In the genomic region with DNA sequence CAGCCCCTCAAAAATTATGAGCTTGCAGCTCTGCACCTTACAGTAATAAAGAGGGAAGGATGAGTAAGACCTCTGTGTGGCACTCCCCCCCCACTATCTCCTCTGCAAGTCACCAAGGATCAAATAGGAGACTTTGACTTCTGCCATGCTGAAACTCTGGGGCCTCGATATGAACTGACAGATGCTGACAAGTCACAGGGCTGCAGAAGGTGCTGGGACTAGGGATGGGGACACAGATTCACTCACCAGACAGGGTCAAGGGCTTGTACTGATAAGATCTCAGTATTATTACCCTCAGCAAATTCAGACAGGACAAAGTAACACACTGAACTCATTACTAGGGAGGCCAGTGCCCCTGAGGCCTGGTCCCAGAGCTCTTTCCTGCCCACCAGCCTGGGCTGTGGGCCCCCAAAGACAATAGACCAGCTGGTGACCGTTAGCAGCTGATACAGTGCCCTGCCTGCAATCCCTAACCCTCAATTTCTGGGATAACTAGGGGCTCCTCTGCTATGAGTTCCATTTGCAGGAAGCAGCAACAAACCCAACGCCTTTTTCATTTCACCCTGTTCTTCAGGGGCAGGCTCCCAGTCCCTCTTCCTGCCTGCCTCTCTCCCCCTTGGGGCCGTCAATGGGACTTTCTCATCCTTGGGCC, we compare ENCODE assay signal across 22 cellular contexts. TPM values are rescaled to one million over a fixed set of nuclear protein-coding genes. Genes with fewer than 3 reads are reported as not detected.
DNase-seq lines count a peak whose midpoint lies in the region; ATAC-seq and TF ChIP-seq lines count a peak whose summit lies in the region.
"Had no signal": no experiment of that assay in that cellular context is flagged by ENCODE, and none has a peak within 500 bp of the region (broad histone marks: within the 10 kb centered on the region; RNA-seq: fewer than 3 reads in every experiment).

No MANE protein-coding gene starts in this region.

- H3K27me3 Mint-ChIP-seq in activated T-cell treated with anti-CD3 and anti-CD28 coated beads, Interleukin-2, amount 50 U/mL, for 24 hours, result no peaks in the 10 kb centered on the region
- H3K27me3 Mint-ChIP-seq in WTC11 (ENCODE audit: low read depth) (no peaks in the 10 kb centered on the region; the same call in 1 of the 2 replicates), neural progenitor cell (ENCODE audit: insufficient read depth, low read depth) (peaks cover 7% of the 10 kb centered on the region)

- no peak overlapping the region for H3K27ac ChIP-seq in neural progenitor cell
- no peak overlapping the region for H3K27ac ChIP-seq in aorta (ENCODE audit: low read depth in 1 of 2, low read length in 2 of 2)
- H3K27ac ChIP-seq: A549; BLaER1 treated with 17β-estradiol and CSF1 and Interleukin-3, amounts not matched to agents 10 nM and 100 nM had no signal

- no peaks in the 10 kb centered on the region for H4K20me1 ChIP-seq in Loucy (ENCODE audit: insufficient read depth, low read length, poor library complexity, severe bottlenecking)
- no peaks in the 10 kb centered on the region for H4K20me1 ChIP-seq in neural progenitor cell (ENCODE audit: low read depth)
- H4K20me1 ChIP-seq: BLaER1 treated with 17β-estradiol and CSF1 and Interleukin-3, amounts not matched to agents 10 nM and 100 nM had no signal

- H3K36me3 ChIP-seq in Loucy (ENCODE audit: insufficient read depth, low read length) (no peaks in the 10 kb centered on the region), neural progenitor cell (no peaks in the 10 kb centered on the region), aorta (ENCODE audit: control insufficient read depth in 1 of 2, insufficient read depth in 2 of 2, low read length in 1 of 2) (no peaks in the 10 kb centered on the region)
- H3K36me3 ChIP-seq: BLaER1 treated with 17β-estradiol and CSF1 and Interleukin-3, amounts not matched to agents 10 nM and 100 nM had no signal

- H3K4me1 ChIP-seq in Loucy (ENCODE audit: insufficient read depth, low read length, poor library complexity, severe bottlenecking) (peaks cover 48% of the 10 kb centered on the region), neural progenitor cell (no peaks in the 10 kb centered on the region), aorta (ENCODE audit: control insufficient read depth in 1 of 2, insufficient read depth in 2 of 2, low read length in 2 of 2) (no peaks in the 10 kb centered on the region)

- H3K4me1 Mint-ChIP-seq in activated T-cell treated with anti-CD3 and anti-CD28 coated beads, Interleukin-2, amount 50 U/mL, for 24 hours (ENCODE audit: low read depth), result peaks cover 14% of the 10 kb centered on the region
- peaks cover 15% of the 10 kb centered on the region for H3K4me1 Mint-ChIP-seq in WTC11
- H3K4me1 Mint-ChIP-seq in neural progenitor cell, result peaks cover 23% of the 10 kb centered on the region

- no peaks in the 10 kb centered on the region for H3K9me3 Mint-ChIP-seq in activated T-cell treated with anti-CD3 and anti-CD28 coated beads, Interleukin-2, amount 50 U/mL, for 24 hours
- H3K9me3 Mint-ChIP-seq in WTC11, result no peaks in the 10 kb centered on the region
- H3K9me3 Mint-ChIP-seq in neural progenitor cell, result no peaks in the 10 kb centered on the region
- H3K9me3 Mint-ChIP-seq: activated naive CD4-positive, alpha-beta T cell treated with anti-CD3 and anti-CD28 coated beads, Interleukin-2, amount 50 U/mL, for 72 hours; nephron progenitor cell; stimulated activated naive B cell treated with anti-CD40 and anti-IgM and Interleukin-4, amounts not matched to agents 10 μg/mL and 1 μg/mL and 100 μg/mL, for 72 hours had no signal

- no peaks in the 10 kb centered on the region for H3K36me3 Mint-ChIP-seq in activated T-cell treated with anti-CD3 and anti-CD28 coated beads, Interleukin-2, amount 50 U/mL, for 24 hours (ENCODE audit: low read depth)
- H3K36me3 Mint-ChIP-seq in WTC11 (no peaks in the 10 kb centered on the region), neural progenitor cell (no peaks in the 10 kb centered on the region)
- H3K36me3 Mint-ChIP-seq: activated naive CD4-positive, alpha-beta T cell treated with anti-CD3 and anti-CD28 coated beads, Interleukin-2, amount 50 U/mL, for 72 hours had no signal

- no peak overlapping the region for H3K4me3 Mint-ChIP-seq in activated T-cell treated with anti-CD3 and anti-CD28 coated beads, Interleukin-2, amount 50 U/mL, for 24 hours
- H3K4me3 Mint-ChIP-seq in WTC11 (no peak overlapping the region), neural progenitor cell (no peak overlapping the region)
- H3K4me3 Mint-ChIP-seq: nephron progenitor cell; stimulated activated naive B cell treated with anti-CD40 and anti-IgM and Interleukin-4, amounts not matched to agents 10 μg/mL and 1 μg/mL and 100 μg/mL, for 72 hours had no signal

- H3K9me2 ChIP-seq in Loucy (replicated peaks; ENCODE audit: low read depth, low read length), result no peaks in the 10 kb centered on the region

- WGBS in aorta, 2 donors, result 76 to 84% methylated on average over 4 of the region's 4 CpGs

- H2AFZ ChIP-seq in Loucy (ENCODE audit: low read length), result no peak overlapping the region
- no peak overlapping the region for H2AFZ ChIP-seq in neural progenitor cell (replicated peaks)

- H3K27me3 ChIP-seq in Loucy (ENCODE audit: insufficient read depth, low read length, poor library complexity, severe bottlenecking), result no peaks in the 10 kb centered on the region
- no peaks in the 10 kb centered on the region for H3K27me3 ChIP-seq in neural progenitor cell
- no peaks in the 10 kb centered on the region for H3K27me3 ChIP-seq in aorta (ENCODE audit: control insufficient read depth in 1 of 2, insufficient read depth in 2 of 2, low read length in 1 of 2)
- H3K27me3 ChIP-seq: BLaER1 treated with 17β-estradiol and CSF1 and Interleukin-3, amounts not matched to agents 10 nM and 100 nM had no signal

- H3K9me3 ChIP-seq in Loucy (ENCODE audit: insufficient read depth, low read depth, low read length), result no peaks in the 10 kb centered on the region
- H3K9me3 ChIP-seq in neural progenitor cell (ENCODE audit: low read depth), result no peaks in the 10 kb centered on the region
- H3K9me3 ChIP-seq in aorta (ENCODE audit: control insufficient read depth, low read length), result no peaks in the 10 kb centered on the region
- H3K9me3 ChIP-seq: A549; BLaER1 treated with 17β-estradiol and CSF1 and Interleukin-3, amounts not matched to agents 10 nM and 100 nM had no signal

- no peak overlapping the region for H3K27ac Mint-ChIP-seq in activated T-cell treated with anti-CD3 and anti-CD28 coated beads, Interleukin-2, amount 50 U/mL, for 24 hours
- H3K27ac Mint-ChIP-seq in WTC11, result no peak overlapping the region
- H3K27ac Mint-ChIP-seq in neural progenitor cell, result peak overlapping the region; percentile 65
- H3K27ac Mint-ChIP-seq: nephron progenitor cell; progenitor cell of endocrine pancreas; stimulated activated naive B cell treated with anti-CD40 and anti-IgM and Interleukin-4, amounts not matched to agents 10 μg/mL and 1 μg/mL and 100 μg/mL, for 72 hours had no signal

- TF ChIP-seq CTCF in Loucy (conservative IDR thresholded peaks at IDR 0.05; ENCODE audit: low read length) (no peak), WTC11 (IDR thresholded peaks at IDR 0.05) (no peak), neural progenitor cell (IDR thresholded peaks at IDR 0.05) (no peak)

- peak; percentile 8; the same call in 1 of the 2 replicates for ATAC-seq in WTC11
- no peak for ATAC-seq in GM18868 (IDR thresholded peaks at IDR 0.05; ENCODE audit: unreplicated experiment)
- ATAC-seq in aorta (ENCODE audit: low FRiP score), result no peak
- ATAC-seq: A549; activated naive CD4-positive, alpha-beta T cell treated with anti-CD3 and anti-CD28 coated beads, Interleukin-2, amount 50 U/mL, for 72 hours; stimulated activated naive B cell treated with anti-CD40 and anti-IgM and Interleukin-4, amounts not matched to agents 10 μg/mL and 1 μg/mL and 100 μg/mL, for 72 hours had no signal

- H3K79me2 ChIP-seq in Loucy (ENCODE audit: insufficient read depth, low read length) (peaks cover 15% of the 10 kb centered on the region; the same call in 1 of the 2 replicates), neural progenitor cell (ENCODE audit: low read depth) (no peaks in the 10 kb centered on the region)

- H3K4me3 ChIP-seq in Loucy (ENCODE audit: low read length, poor library complexity, severe bottlenecking), result peak overlapping the region; percentile 73
- H3K4me3 ChIP-seq in neural progenitor cell, result no peak overlapping the region
- H3K4me3 ChIP-seq in aorta (ENCODE audit: low read length in 2 of 2), result no peak overlapping the region
- H3K4me3 ChIP-seq: A549; BLaER1 treated with 17β-estradiol and CSF1 and Interleukin-3, amounts not matched to agents 10 nM and 100 nM had no signal

- POLR2A ChIA-PET in WTC11 (lab: Charles Lee), result no interaction called here

- DNase-seq in activated T-cell treated with anti-CD3 and anti-CD28 coated beads, Interleukin-2, amount 50 U/mL, for 24 hours, result peak; percentile 18
- DNase-seq in activated T-cell treated with anti-CD3 and anti-CD28 coated beads for 4 hours (no peak), WTC11 (ENCODE audit: low spot score) (no peak), neural progenitor cell (ENCODE audit: low spot score) (no peak), SIG-M5 (lab: John Stamatoyannopoulos, UW) (no peak), aorta (no peak)
- DNase-seq: activated CD4-positive, alpha-beta T cell treated with anti-CD3 and anti-CD28 coated beads, Interleukin-2, amount 50 U/mL, for 1 hour; KG1; NCI-H1048; NCI-H1930; NCI-H345; nephron progenitor cell; stimulated activated CD4-positive, alpha-beta T cell treated with anti-CD3 and anti-CD28 coated beads, Interleukin-2, amount 100 ng/mL, for 24 hours; stimulated activated naive B cell treated with anti-CD40 and anti-IgM and Interleukin-4, amounts not matched to agents 10 μg/mL and 1 μg/mL and 100 μg/mL, for 72 hours had no signal

- H3K4me2 ChIP-seq in Loucy (ENCODE audit: low read depth, low read length, poor library complexity, severe bottlenecking) (peak overlapping the region; percentile 82), neural progenitor cell (no peak overlapping the region)
- H3K4me2 ChIP-seq: A549; BLaER1 treated with 17β-estradiol and CSF1 and Interleukin-3, amounts not matched to agents 10 nM and 100 nM had no signal

- intact Hi-C loops in aorta (cut with DNase I), result no loop called here

- no peaks in the 10 kb centered on the region for H3F3A ChIP-seq in Loucy (ENCODE audit: low read depth)
- no peaks in the 10 kb centered on the region for H3F3A ChIP-seq in neural progenitor cell (ENCODE audit: low read depth)

- CTCF ChIA-PET in WTC11 (lab: Charles Lee), result interaction anchor here (1.0 to 5.7 kb wide), 10 partner anchors 8 to 101 kb away, joined by 3 to 83 read pairs (median 4); partner anchors contain the start of genes FXYD2 and FXYD6

- H3K9ac ChIP-seq in Loucy (ENCODE audit: low read depth, low read length, poor library complexity, severe bottlenecking) (peak overlapping the region; percentile 78), neural progenitor cell (no peak overlapping the region)
- H3K9ac ChIP-seq: BLaER1 treated with 17β-estradiol and CSF1 and Interleukin-3, amounts not matched to agents 10 nM and 100 nM had no signal

RNA-seq across cellular contexts. Expression of gene TMPRSS13, which starts 20.1 kb away (rescaled TPM):
- 0.62 to 1.1 TPM (median 0.63 TPM) in 3 replicates for total RNA-seq in WTC11 (2021)
- total RNA-seq in neural progenitor cell (ENCODE audit: low replicate concordance), result 0.22 TPM in 1 of 2 replicates, not detected in the other
- total RNA-seq in aorta, result under 1 TPM; 0.45 to 0.54 TPM
- 1 to 10 TPM in 1 of 2 donors, not detected in 1; 1.0 TPM for polyA plus RNA-seq in aorta
- total RNA-seq: RPMI7951 had no signal
- polyA plus RNA-seq: A549 had no signal

RNA-seq across cellular contexts. Expression of gene FXYD6, which starts 32.6 kb away (rescaled TPM):
- 26.2 to 31.6 TPM (median 30.1 TPM) in 3 replicates for total RNA-seq in WTC11 (2021)
- 95.6 and 123 TPM in 2 replicates for total RNA-seq in neural progenitor cell (ENCODE audit: low replicate concordance)
- total RNA-seq in aorta, result 10 to 100 TPM; 28.6 to 28.7 TPM
- polyA plus RNA-seq in aorta, result 10 to 100 TPM; 14.5 to 28.2 TPM
- total RNA-seq: HT-29 had no signal
